ENCODE assay signal across 1 cellular context in the genomic region with DNA sequence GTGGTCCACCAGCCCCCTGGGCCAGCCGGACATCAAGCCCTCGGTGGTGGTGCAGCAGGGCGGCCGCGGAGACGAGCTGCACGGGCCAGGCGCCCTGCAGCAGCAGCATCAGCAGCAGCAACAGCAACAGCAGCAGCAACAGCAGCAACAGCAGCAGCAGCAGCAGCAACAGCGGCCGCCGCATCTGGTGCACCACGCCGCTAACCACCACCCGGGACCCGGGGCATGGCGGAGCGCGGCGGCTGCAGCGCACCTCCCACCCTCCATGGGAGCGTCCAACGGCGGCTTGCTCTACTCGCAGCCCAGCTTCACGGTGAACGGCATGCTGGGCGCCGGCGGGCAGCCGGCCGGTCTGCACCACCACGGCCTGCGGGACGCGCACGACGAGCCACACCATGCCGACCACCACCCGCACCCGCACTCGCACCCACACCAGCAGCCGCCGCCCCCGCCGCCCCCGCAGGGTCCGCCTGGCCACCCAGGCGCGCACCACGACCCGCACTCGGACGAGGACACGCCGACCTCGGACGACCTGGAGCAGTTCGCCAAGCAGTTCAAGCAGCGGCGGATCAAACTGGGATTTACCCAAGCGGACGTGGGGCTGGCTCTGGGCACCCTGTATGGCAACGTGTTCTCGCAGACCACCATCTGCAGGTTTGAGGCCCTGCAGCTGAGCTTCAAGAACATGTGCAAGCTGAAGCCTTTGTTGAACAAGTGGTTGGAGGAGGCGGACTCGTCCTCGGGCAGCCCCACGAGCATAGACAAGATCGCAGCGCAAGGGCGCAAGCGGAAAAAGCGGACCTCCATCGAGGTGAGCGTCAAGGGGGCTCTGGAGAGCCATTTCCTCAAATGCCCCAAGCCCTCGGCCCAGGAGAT.
TF ChIP-seq lines count a peak whose summit lies in the region.

No MANE protein-coding gene starts in this region.

TF ChIP-seq in GM23338, 12 proteins besides CTCF, POLR2A, EP300 and RAD21 (continued from another document):
- TF ChIP-seq, protein P1, sequence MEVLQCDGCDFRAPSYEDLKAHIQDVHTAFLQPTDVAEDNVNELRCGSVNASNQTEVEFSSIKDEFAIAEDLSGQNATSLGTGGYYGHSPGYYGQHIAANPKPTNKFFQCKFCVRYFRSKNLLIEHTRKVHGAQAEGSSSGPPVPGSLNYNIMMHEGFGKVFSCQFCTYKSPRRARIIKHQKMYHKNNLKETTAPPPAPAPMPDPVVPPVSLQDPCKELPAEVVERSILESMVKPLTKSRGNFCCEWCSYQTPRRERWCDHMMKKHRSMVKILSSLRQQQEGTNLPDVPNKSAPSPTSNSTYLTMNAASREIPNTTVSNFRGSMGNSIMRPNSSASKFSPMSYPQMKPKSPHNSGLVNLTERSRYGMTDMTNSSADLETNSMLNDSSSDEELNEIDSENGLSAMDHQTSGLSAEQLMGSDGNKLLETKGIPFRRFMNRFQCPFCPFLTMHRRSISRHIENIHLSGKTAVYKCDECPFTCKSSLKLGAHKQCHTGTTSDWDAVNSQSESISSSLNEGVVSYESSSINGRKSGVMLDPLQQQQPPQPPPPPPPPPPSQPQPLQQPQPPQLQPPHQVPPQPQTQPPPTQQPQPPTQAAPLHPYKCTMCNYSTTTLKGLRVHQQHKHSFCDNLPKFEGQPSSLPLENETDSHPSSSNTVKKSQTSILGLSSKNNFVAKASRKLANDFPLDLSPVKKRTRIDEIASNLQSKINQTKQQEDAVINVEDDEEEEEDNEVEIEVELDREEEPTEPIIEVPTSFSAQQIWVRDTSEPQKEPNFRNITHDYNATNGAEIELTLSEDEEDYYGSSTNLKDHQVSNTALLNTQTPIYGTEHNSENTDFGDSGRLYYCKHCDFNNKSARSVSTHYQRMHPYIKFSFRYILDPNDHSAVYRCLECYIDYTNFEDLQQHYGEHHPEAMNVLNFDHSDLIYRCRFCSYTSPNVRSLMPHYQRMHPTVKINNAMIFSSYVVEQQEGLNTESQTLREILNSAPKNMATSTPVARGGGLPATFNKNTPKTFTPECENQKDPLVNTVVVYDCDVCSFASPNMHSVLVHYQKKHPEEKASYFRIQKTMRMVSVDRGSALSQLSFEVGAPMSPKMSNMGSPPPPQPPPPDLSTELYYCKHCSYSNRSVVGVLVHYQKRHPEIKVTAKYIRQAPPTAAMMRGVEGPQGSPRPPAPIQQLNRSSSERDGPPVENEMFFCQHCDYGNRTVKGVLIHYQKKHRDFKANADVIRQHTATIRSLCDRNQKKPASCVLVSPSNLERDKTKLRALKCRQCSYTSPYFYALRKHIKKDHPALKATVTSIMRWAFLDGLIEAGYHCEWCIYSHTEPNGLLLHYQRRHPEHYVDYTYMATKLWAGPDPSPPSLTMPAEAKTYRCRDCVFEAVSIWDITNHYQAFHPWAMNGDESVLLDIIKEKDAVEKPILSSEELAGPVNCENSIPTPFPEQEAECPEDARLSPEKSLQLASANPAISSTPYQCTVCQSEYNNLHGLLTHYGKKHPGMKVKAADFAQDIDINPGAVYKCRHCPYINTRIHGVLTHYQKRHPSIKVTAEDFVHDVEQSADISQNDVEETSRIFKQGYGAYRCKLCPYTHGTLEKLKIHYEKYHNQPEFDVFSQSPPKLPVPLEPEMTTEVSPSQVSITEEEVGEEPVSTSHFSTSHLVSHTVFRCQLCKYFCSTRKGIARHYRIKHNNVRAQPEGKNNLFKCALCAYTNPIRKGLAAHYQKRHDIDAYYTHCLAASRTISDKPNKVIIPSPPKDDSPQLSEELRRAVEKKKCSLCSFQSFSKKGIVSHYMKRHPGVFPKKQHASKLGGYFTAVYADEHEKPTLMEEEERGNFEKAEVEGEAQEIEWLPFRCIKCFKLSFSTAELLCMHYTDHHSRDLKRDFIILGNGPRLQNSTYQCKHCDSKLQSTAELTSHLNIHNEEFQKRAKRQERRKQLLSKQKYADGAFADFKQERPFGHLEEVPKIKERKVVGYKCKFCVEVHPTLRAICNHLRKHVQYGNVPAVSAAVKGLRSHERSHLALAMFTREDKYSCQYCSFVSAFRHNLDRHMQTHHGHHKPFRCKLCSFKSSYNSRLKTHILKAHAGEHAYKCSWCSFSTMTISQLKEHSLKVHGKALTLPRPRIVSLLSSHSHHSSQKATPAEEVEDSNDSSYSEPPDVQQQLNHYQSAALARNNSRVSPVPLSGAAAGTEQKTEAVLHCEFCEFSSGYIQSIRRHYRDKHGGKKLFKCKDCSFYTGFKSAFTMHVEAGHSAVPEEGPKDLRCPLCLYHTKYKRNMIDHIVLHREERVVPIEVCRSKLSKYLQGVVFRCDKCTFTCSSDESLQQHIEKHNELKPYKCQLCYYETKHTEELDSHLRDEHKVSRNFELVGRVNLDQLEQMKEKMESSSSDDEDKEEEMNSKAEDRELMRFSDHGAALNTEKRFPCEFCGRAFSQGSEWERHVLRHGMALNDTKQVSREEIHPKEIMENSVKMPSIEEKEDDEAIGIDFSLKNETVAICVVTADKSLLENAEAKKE (CRISPR knock-in tag; IDR thresholded peaks at IDR 0.05) = no peak
